In the genomic region with DNA sequence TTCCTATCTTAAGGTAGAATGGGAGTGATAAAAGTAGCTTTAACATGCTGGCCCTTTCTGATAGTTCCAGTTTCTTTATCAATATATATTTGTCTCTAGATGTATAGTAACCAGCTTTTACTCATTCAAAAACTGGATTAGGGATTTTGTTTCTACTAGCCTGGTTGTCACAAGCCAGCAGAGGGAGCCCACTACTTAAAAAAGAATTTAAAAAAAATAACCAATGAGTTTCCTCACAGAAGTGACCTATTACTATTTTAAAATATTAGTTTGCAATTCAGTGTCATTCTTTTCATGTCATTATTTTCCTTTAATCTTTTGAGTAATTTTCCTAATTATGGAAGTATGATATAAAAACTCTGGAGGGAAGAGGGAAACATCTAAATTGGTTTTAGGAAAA, we compare ENCODE assay signal across 8 cellular contexts.
DNase-seq lines count a peak whose midpoint lies in the region; ATAC-seq and TF ChIP-seq lines count a peak whose summit lies in the region.

No MANE protein-coding gene starts in this region.

- H3K4me2 ChIP-seq in SK-N-SH, result no peak overlapping the region

- no peak overlapping the region for H3K9ac ChIP-seq in SK-N-SH

- peaks cover 14% of the 10 kb centered on the region for H3K4me1 Mint-ChIP-seq in activated CD4-positive, alpha-beta T cell treated with anti-CD3 and anti-CD28 coated beads, Interleukin-2, amount 10 ng/mL, durations not matched to agents 7 days and 5 days

- TF ChIP-seq RAD21 in SK-N-SH (IDR thresholded peaks at IDR 0.05; ENCODE audit: low read length), result peak; percentile 91

- H3K27me3 ChIP-seq in SK-N-SH (ENCODE audit: insufficient read depth) (no peaks in the 10 kb centered on the region), gastrocnemius medialis (no peaks in the 10 kb centered on the region)

- H3K9me2 ChIP-seq in SK-N-SH, result no peaks in the 10 kb centered on the region

- peaks cover 19% of the 10 kb centered on the region for H3K36me3 Mint-ChIP-seq in activated CD4-positive, alpha-beta T cell treated with anti-CD3 and anti-CD28 coated beads, Interleukin-2, amount 10 ng/mL, durations not matched to agents 7 days and 5 days (ENCODE audit: low read depth)

- no peak overlapping the region for H3K4me3 Mint-ChIP-seq in activated CD4-positive, alpha-beta T cell treated with anti-CD3 and anti-CD28 coated beads, Interleukin-2, amount 10 ng/mL, durations not matched to agents 7 days and 5 days

- H3K27me3 Mint-ChIP-seq in activated CD4-positive, alpha-beta T cell treated with anti-CD3 and anti-CD28 coated beads, Interleukin-2, amount 10 ng/mL, durations not matched to agents 7 days and 5 days, result no peaks in the 10 kb centered on the region

- no peaks in the 10 kb centered on the region for H3K9me3 Mint-ChIP-seq in activated CD4-positive, alpha-beta T cell treated with anti-CD3 and anti-CD28 coated beads, Interleukin-2, amount 10 ng/mL, durations not matched to agents 7 days and 5 days

- no peak for TF ChIP-seq POLR2A in gastrocnemius medialis (IDR thresholded peaks at IDR 0.05)

- H3K9me3 ChIP-seq in SK-N-SH (no peaks in the 10 kb centered on the region), gastrocnemius medialis (no peaks in the 10 kb centered on the region)

- POLR2A ChIA-PET in activated CD4-positive, alpha-beta T cell treated with anti-CD3 and anti-CD28 coated beads, Interleukin-2, amount 10 ng/mL, durations not matched to agents 7 days and 5 days (lab: Charles Lee), result no interaction called here
- POLR2A ChIA-PET in SK-N-SH (lab: Yijun Ruan, JAX), result no interaction called here

- H3K79me2 ChIP-seq in SK-N-SH (ENCODE audit: insufficient read depth), result no peaks in the 10 kb centered on the region

- no peak overlapping the region for H3K27ac ChIP-seq in SK-N-SH (ENCODE audit: low read depth in 2 of 2, low read length in 1 of 2)
- no peak overlapping the region for H3K27ac ChIP-seq in gastrocnemius medialis

- no peak for TF ChIP-seq EP300 in SK-N-SH (IDR thresholded peaks at IDR 0.05; ENCODE audit: borderline replicate concordance in 1 of 2, low read depth in 1 of 2, low read length in 1 of 2)

- TF ChIP-seq CTCF in SK-N-SH (IDR thresholded peaks at IDR 0.05) (peak; percentile 99), fibroblast of the aortic adventitia (IDR thresholded peaks at IDR 0.05; ENCODE audit: insufficient read depth, low read length) (peak; percentile 67), gastrocnemius medialis (IDR thresholded peaks at IDR 0.05 in 4 of 5, conservative IDR thresholded peaks at IDR 0.05 in 1 of 5) (peak in 3 of 5 experiments; percentile 26 to 47 (median 45))

- no peaks in the 10 kb centered on the region for H4K20me1 ChIP-seq in SK-N-SH (ENCODE audit: insufficient read depth)

- H3F3A ChIP-seq in SK-N-SH (replicated peaks; ENCODE audit: insufficient read depth), result peaks cover 7% of the 10 kb centered on the region

- in situ Hi-C loops in gastrocnemius medialis (cut with MboI; ENCODE audit: low sequenced_read_pairs in 4 of 4), result no loop called here

- ATAC-seq in gastrocnemius medialis (no peak), GM18870 (IDR thresholded peaks at IDR 0.05; ENCODE audit: unreplicated experiment) (no peak)

- CTCF ChIA-PET in activated CD4-positive, alpha-beta T cell treated with anti-CD3 and anti-CD28 coated beads, Interleukin-2, amount 10 ng/mL, durations not matched to agents 7 days and 5 days (lab: Charles Lee), result no interaction called here
- CTCF ChIA-PET in SK-N-SH (lab: Yijun Ruan, JAX), result interaction anchor here (0.5 to 3.8 kb wide), 45 partner anchors 8 to 1230 kb away, joined by 3 to 40 read pairs (median 3); a partner anchor contains a TSS

- H3K36me3 ChIP-seq in SK-N-SH (replicated peaks in 1 of 2; ENCODE audit: control insufficient read depth in 1 of 2, insufficient read depth in 2 of 2, low read length in 1 of 2) (peaks cover 6 to 10% of the 10 kb centered on the region in 2 experiments), gastrocnemius medialis (peaks cover 0 to 41% of the 10 kb centered on the region in 2 donors)

- H3K27ac Mint-ChIP-seq in activated CD4-positive, alpha-beta T cell treated with anti-CD3 and anti-CD28 coated beads, Interleukin-2, amount 10 ng/mL, durations not matched to agents 7 days and 5 days, result no peak overlapping the region

- no peak overlapping the region; the same call in 1 of the 2 replicates for H2AFZ ChIP-seq in SK-N-SH (ENCODE audit: low read depth)

- no peaks in the 10 kb centered on the region for H3K4me1 ChIP-seq in SK-N-SH (ENCODE audit: control insufficient read depth in 1 of 2, insufficient read depth in 2 of 2, low read depth in 1 of 2, low read length in 1 of 2)
- H3K4me1 ChIP-seq in gastrocnemius medialis, result no peaks in the 10 kb centered on the region

- peak; percentile 25 for DNase-seq in activated CD4-positive, alpha-beta T cell treated with anti-CD3 and anti-CD28 coated beads, Interleukin-2, amount 10 ng/mL, durations not matched to agents 7 days and 5 days
- no peak for DNase-seq in activated CD4-positive, alpha-beta T cell treated with anti-CD3 and anti-CD28 coated beads, Interleukin-2, amount 50 U/mL, for 4 hours
- peak; percentile 6 for DNase-seq in HuH-7.5 (ENCODE audit: low spot score)
- DNase-seq in SK-N-SH, result peak; percentile 67
- DNase-seq in fibroblast of the aortic adventitia (ENCODE audit: low read depth), result peak; percentile 63
- no peak for DNase-seq in gastrocnemius medialis
- DNase-seq in activated naive CD4-positive, alpha-beta T cell treated with anti-CD3 and anti-CD28 coated beads, Interleukin-2, amount 50 U/mL, for 16 hours, result no peak

- intact Hi-C loops in gastrocnemius medialis (cut with DNase I; ENCODE audit: low total_unique reads), result no loop called here

- H3K4me3 ChIP-seq in SK-N-SH (ENCODE audit: low read depth in 2 of 2, low read length in 1 of 2), result no peak overlapping the region; a peak in 1 of 4 replicates
- H3K4me3 ChIP-seq in fibroblast of the aortic adventitia (ENCODE audit: low read depth, low read length), result no peak overlapping the region
- H3K4me3 ChIP-seq in gastrocnemius medialis, result no peak overlapping the region

TF ChIP-seq in SK-N-SH, 30 proteins besides CTCF, POLR2A, EP300 and RAD21:
- peak; percentile 73 for TF ChIP-seq SMC3 (IDR thresholded peaks at IDR 0.05; ENCODE audit: low read depth, low read length)
- TF ChIP-seq, protein P1, sequence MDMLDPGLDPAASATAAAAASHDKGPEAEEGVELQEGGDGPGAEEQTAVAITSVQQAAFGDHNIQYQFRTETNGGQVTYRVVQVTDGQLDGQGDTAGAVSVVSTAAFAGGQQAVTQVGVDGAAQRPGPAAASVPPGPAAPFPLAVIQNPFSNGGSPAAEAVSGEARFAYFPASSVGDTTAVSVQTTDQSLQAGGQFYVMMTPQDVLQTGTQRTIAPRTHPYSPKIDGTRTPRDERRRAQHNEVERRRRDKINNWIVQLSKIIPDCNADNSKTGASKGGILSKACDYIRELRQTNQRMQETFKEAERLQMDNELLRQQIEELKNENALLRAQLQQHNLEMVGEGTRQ (IDR thresholded peaks at IDR 0.05; ENCODE audit: borderline replicate concordance, low read depth, low read length), result no peak

Comparison
In these comparisons a context has a peak if more than half of its experiments do, and no peak if none do; other contexts are left out.
1. DNase-seq: peak in activated CD4-positive, alpha-beta T cell treated with anti-CD3 and anti-CD28 coated beads, Interleukin-2, amount 10 ng/mL, durations not matched to agents 7 days and 5 days (single experiment), HuH-7.5 (single experiment), SK-N-SH (single experiment) and fibroblast of the aortic adventitia (single experiment); none in activated CD4-positive, alpha-beta T cell treated with anti-CD3 and anti-CD28 coated beads, Interleukin-2, amount 50 U/mL, for 4 hours (0 of 2), gastrocnemius medialis (0 of 2) and activated naive CD4-positive, alpha-beta T cell treated with anti-CD3 and anti-CD28 coated beads, Interleukin-2, amount 50 U/mL, for 16 hours (single experiment).
2. CTCF ChIP-seq: peak in every context shown above with its lines; median percentile 99 in SK-N-SH; 67 in fibroblast of the aortic adventitia; 45 in gastrocnemius medialis.